1 cellular context compared by ENCODE assay signal in the genomic region with DNA sequence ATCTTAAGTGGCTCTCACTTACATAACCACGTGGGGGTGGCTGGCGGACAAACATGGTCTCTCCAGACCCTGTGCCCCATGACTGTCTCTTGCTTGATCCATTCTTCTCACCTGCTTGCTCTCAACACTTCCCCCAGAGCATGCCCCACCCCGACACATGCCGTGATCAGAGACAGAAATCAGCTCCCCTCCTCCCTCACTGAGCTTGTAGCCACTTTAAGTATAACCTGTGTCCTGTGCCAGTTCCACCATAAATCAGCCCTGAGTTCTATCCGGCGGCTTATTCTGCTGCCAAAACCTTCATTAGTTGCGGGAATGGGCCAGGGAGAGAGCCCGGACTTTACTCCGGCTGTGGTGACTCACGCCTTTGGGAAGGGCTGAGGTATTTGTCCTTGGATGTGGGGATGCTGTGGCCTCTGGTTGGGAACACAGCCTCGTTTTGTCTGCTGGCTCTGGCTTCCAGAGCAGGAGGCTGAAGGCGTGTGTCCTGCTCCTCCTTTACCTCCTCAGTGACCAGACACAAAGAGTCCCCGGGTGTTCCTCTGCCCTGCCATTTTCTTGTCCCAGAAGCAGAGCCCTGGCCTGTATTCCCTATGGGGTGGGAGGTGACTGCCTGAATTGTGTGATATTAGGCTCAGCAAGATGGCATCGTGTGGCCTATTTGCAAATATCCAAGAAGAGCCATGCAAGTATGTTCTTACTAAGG.
TF ChIP-seq lines count a peak whose summit lies in the region.

No MANE protein-coding gene starts in this region.

TF ChIP-seq in HepG2, 621 proteins besides CTCF, POLR2A, EP300 and RAD21 (continued from another document and continues in another):
- TF ChIP-seq, protein P1, sequence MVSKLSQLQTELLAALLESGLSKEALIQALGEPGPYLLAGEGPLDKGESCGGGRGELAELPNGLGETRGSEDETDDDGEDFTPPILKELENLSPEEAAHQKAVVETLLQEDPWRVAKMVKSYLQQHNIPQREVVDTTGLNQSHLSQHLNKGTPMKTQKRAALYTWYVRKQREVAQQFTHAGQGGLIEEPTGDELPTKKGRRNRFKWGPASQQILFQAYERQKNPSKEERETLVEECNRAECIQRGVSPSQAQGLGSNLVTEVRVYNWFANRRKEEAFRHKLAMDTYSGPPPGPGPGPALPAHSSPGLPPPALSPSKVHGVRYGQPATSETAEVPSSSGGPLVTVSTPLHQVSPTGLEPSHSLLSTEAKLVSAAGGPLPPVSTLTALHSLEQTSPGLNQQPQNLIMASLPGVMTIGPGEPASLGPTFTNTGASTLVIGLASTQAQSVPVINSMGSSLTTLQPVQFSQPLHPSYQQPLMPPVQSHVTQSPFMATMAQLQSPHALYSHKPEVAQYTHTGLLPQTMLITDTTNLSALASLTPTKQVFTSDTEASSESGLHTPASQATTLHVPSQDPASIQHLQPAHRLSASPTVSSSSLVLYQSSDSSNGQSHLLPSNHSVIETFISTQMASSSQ (IDR thresholded peaks at IDR 0.05; ENCODE audit: low read depth) = peak; percentile 51
- TF ChIP-seq, protein P1 (CRISPR knock-in tag; IDR thresholded peaks at IDR 0.05; ENCODE audit: borderline replicate concordance) = peak; percentile 88
- TF ChIP-seq ZNF737 (CRISPR knock-in tag; IDR thresholded peaks at IDR 0.05; ENCODE audit: borderline replicate concordance) (peak; percentile 88; the same call in 1 of the 2 replicates), TAF15 (IDR thresholded peaks at IDR 0.05; ENCODE audit: low read depth, low read length, poor library complexity, severe bottlenecking) (no peak), HMGA1 (CRISPR knock-in tag; conservative IDR thresholded peaks at IDR 0.05) (no peak), SOX6 (IDR thresholded peaks at IDR 0.05) (no peak), SOX6 (CRISPR knock-in tag; IDR thresholded peaks at IDR 0.05) (peak; percentile 92), NAIF1 (CRISPR knock-in tag; IDR thresholded peaks at IDR 0.05; ENCODE audit: borderline replicate concordance) (no peak; the same call in 1 of the 2 replicates), SP4 (CRISPR knock-in tag; IDR thresholded peaks at IDR 0.05) (peak; percentile 20; the same call in 1 of the 2 replicates), SRY (CRISPR knock-in tag; IDR thresholded peaks at IDR 0.05) (peak; percentile 79; the same call in 1 of the 2 replicates), TSC22D2 (CRISPR knock-in tag; IDR thresholded peaks at IDR 0.05; ENCODE audit: borderline replicate concordance) (no peak), SIN3B (IDR thresholded peaks at IDR 0.05; ENCODE audit: low read length) (peak; percentile 63; the same call in 1 of the 2 replicates), ZSCAN31 (CRISPR knock-in tag; IDR thresholded peaks at IDR 0.05; ENCODE audit: low read depth) (peak; percentile 29; the same call in 1 of the 2 replicates), JUND (CRISPR knock-in tag; IDR thresholded peaks at IDR 0.05) (peak; percentile 100), POGZ (CRISPR knock-in tag; IDR thresholded peaks at IDR 0.05) (peak; percentile 35; the same call in 1 of the 2 replicates), ZNF232 (CRISPR knock-in tag; IDR thresholded peaks at IDR 0.05; ENCODE audit: borderline replicate concordance) (peak; percentile 84; the same call in 1 of the 2 replicates), RBFOX2 (IDR thresholded peaks at IDR 0.05; ENCODE audit: low read depth, low read length) (no peak; the same call in 1 of the 2 replicates), ZNF451 (CRISPR knock-in tag; IDR thresholded peaks at IDR 0.05) (no peak), HOXD1 (CRISPR knock-in tag; IDR thresholded peaks at IDR 0.05) (0 out of 2 replicates have a peak, but pooled peaks have one; percentile 66), ZNF616 (CRISPR knock-in tag; IDR thresholded peaks at IDR 0.05; ENCODE audit: low read depth) (no peak), RXRA (CRISPR knock-in tag; IDR thresholded peaks at IDR 0.05) (peak; percentile 74), ZNF83 (CRISPR knock-in tag; IDR thresholded peaks at IDR 0.05; ENCODE audit: borderline replicate concordance) (peak; percentile 91; the same call in 1 of the 2 replicates), ZFY (CRISPR knock-in tag; IDR thresholded peaks at IDR 0.05) (no peak), ZNF816 (CRISPR knock-in tag; IDR thresholded peaks at IDR 0.05; ENCODE audit: borderline replicate concordance) (peak; percentile 94; the same call in 1 of the 2 replicates), HOXA5 (CRISPR knock-in tag; IDR thresholded peaks at IDR 0.05) (peak; percentile 79), PHF20 (CRISPR knock-in tag; IDR thresholded peaks at IDR 0.05) (peak; percentile 41; the same call in 1 of the 2 replicates)
- TF ChIP-seq, protein P2, sequence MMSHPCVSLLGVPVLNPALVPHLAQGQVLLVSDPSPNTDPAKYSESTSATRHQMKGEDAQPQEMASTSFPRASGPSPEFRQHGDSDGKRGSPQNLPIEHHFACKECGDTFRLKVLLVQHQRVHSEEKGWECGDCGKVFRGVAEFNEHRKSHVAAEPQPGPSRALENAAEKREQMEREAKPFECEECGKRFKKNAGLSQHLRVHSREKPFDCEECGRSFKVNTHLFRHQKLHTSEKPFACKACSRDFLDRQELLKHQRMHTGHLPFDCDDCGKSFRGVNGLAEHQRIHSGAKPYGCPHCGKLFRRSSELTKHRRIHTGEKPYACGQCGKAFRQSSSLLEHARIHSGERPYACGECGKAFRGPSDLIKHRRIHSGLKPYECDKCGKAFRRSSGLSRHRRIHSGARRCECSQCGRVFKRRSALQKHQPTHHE (CRISPR knock-in tag; IDR thresholded peaks at IDR 0.05; ENCODE audit: borderline replicate concordance) = peak; percentile 49; the same call in 1 of the 2 replicates
- TF ChIP-seq, protein P3, sequence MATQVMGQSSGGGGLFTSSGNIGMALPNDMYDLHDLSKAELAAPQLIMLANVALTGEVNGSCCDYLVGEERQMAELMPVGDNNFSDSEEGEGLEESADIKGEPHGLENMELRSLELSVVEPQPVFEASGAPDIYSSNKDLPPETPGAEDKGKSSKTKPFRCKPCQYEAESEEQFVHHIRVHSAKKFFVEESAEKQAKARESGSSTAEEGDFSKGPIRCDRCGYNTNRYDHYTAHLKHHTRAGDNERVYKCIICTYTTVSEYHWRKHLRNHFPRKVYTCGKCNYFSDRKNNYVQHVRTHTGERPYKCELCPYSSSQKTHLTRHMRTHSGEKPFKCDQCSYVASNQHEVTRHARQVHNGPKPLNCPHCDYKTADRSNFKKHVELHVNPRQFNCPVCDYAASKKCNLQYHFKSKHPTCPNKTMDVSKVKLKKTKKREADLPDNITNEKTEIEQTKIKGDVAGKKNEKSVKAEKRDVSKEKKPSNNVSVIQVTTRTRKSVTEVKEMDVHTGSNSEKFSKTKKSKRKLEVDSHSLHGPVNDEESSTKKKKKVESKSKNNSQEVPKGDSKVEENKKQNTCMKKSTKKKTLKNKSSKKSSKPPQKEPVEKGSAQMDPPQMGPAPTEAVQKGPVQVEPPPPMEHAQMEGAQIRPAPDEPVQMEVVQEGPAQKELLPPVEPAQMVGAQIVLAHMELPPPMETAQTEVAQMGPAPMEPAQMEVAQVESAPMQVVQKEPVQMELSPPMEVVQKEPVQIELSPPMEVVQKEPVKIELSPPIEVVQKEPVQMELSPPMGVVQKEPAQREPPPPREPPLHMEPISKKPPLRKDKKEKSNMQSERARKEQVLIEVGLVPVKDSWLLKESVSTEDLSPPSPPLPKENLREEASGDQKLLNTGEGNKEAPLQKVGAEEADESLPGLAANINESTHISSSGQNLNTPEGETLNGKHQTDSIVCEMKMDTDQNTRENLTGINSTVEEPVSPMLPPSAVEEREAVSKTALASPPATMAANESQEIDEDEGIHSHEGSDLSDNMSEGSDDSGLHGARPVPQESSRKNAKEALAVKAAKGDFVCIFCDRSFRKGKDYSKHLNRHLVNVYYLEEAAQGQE (IDR thresholded peaks at IDR 0.05; ENCODE audit: borderline replicate concordance in 1 of 2, low read depth in 1 of 2, low read length in 2 of 2) = peak in 1 of 2 experiments; percentile 70; a peak in 2 of 4 replicates
- TF ChIP-seq, protein P4, sequence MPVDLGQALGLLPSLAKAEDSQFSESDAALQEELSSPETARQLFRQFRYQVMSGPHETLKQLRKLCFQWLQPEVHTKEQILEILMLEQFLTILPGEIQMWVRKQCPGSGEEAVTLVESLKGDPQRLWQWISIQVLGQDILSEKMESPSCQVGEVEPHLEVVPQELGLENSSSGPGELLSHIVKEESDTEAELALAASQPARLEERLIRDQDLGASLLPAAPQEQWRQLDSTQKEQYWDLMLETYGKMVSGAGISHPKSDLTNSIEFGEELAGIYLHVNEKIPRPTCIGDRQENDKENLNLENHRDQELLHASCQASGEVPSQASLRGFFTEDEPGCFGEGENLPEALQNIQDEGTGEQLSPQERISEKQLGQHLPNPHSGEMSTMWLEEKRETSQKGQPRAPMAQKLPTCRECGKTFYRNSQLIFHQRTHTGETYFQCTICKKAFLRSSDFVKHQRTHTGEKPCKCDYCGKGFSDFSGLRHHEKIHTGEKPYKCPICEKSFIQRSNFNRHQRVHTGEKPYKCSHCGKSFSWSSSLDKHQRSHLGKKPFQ (CRISPR knock-in tag; IDR thresholded peaks at IDR 0.05; ENCODE audit: insufficient replicate concordance) = peak; percentile 44
- TF ChIP-seq, protein P5, sequence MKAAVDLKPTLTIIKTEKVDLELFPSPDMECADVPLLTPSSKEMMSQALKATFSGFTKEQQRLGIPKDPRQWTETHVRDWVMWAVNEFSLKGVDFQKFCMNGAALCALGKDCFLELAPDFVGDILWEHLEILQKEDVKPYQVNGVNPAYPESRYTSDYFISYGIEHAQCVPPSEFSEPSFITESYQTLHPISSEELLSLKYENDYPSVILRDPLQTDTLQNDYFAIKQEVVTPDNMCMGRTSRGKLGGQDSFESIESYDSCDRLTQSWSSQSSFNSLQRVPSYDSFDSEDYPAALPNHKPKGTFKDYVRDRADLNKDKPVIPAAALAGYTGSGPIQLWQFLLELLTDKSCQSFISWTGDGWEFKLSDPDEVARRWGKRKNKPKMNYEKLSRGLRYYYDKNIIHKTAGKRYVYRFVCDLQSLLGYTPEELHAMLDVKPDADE (CRISPR knock-in tag; IDR thresholded peaks at IDR 0.05) = peak; percentile 8; the same call in 1 of the 2 replicates
- TF ChIP-seq, protein P6, sequence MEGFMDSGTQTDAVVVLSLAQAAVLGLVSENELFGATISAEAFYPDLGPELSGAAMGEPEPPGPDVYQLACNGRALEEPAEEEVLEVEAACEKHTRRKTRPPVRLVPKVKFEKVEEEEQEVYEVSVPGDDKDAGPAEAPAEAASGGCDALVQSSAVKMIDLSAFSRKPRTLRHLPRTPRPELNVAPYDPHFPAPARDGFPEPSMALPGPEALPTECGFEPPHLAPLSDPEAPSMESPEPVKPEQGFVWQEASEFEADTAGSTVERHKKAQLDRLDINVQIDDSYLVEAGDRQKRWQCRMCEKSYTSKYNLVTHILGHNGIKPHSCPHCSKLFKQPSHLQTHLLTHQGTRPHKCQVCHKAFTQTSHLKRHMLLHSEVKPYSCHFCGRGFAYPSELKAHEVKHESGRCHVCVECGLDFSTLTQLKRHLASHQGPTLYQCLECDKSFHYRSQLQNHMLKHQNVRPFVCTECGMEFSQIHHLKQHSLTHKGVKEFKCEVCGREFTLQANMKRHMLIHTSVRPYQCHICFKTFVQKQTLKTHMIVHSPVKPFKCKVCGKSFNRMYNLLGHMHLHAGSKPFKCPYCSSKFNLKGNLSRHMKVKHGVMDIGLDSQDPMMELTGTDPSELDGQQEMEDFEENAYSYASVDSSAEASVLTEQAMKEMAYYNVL (CRISPR knock-in tag; IDR thresholded peaks at IDR 0.05; ENCODE audit: borderline replicate concordance) = peak; percentile 88
- TF ChIP-seq, protein P7, sequence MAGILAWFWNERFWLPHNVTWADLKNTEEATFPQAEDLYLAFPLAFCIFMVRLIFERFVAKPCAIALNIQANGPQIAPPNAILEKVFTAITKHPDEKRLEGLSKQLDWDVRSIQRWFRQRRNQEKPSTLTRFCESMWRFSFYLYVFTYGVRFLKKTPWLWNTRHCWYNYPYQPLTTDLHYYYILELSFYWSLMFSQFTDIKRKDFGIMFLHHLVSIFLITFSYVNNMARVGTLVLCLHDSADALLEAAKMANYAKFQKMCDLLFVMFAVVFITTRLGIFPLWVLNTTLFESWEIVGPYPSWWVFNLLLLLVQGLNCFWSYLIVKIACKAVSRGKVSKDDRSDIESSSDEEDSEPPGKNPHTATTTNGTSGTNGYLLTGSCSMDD (CRISPR knock-in tag; IDR thresholded peaks at IDR 0.05) = no peak
- TF ChIP-seq, protein P8, sequence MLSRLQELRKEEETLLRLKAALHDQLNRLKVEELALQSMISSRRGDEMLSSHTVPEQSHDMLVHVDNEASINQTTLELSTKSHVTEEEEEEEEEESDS (CRISPR knock-in tag; IDR thresholded peaks at IDR 0.05; ENCODE audit: borderline replicate concordance) = peak; percentile 85; the same call in 1 of the 2 replicates
- TF ChIP-seq, protein P9, sequence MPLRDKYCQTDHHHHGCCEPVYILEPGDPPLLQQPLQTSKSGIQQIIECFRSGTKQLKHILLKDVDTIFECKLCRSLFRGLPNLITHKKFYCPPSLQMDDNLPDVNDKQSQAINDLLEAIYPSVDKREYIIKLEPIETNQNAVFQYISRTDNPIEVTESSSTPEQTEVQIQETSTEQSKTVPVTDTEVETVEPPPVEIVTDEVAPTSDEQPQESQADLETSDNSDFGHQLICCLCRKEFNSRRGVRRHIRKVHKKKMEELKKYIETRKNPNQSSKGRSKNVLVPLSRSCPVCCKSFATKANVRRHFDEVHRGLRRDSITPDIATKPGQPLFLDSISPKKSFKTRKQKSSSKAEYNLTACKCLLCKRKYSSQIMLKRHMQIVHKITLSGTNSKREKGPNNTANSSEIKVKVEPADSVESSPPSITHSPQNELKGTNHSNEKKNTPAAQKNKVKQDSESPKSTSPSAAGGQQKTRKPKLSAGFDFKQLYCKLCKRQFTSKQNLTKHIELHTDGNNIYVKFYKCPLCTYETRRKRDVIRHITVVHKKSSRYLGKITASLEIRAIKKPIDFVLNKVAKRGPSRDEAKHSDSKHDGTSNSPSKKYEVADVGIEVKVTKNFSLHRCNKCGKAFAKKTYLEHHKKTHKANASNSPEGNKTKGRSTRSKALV (CRISPR knock-in tag; IDR thresholded peaks at IDR 0.05) = peak; percentile 65; the same call in 1 of the 2 replicates
